8 cellular contexts compared by ENCODE assay signal in genomic region chr11:66438504-66439466, GRCh38. TPM values are rescaled to one million over a fixed set of nuclear protein-coding genes. Genes with fewer than 3 reads are reported as not detected.
DNase-seq lines count a peak whose midpoint lies in the region; ATAC-seq and TF ChIP-seq lines count a peak whose summit lies in the region.

Gene MRPL11, minus strand, starts transcription at chr11:66438848. Its CDS starts 94 bp downstream, at chr11:66438754.

- H3K9me2 ChIP-seq in DOHH2 (replicated peaks; ENCODE audit: control insufficient read depth, low read length) (no peaks in the 10 kb centered on the region), Karpas-422 (replicated peaks; ENCODE audit: insufficient read depth, low read length) (no peaks in the 10 kb centered on the region)

- intact Hi-C loops in activated T-helper 1 cell treated with anti-CD3 and anti-CD28 coated beads, Interleukin-12 subunit alpha, Interleukin-12 subunit beta, Interleukin-2, Interleukin-4 antibody, amounts not matched to agents 30 ng/mL and 10 ng/mL and 1 ng/mL, durations not matched to agents 14 hours and 24 hours and 36 hours (cut with micrococcal nuclease): loop anchor here (1.0 to 2.0 kb wide), 9 partner anchors 8 to 240 kb away; partner anchors contain the start of genes CCDC87, CCS, DPP3 and PELI3

- H3K27ac Mint-ChIP-seq in activated T-helper 1 cell treated with anti-CD3 and anti-CD28 coated beads, Interleukin-12 subunit alpha, Interleukin-12 subunit beta, Interleukin-2, Interleukin-4 antibody, amounts not matched to agents 30 ng/mL and 10 ng/mL and 1 ng/mL, durations not matched to agents 14 hours and 24 hours and 36 hours: peak within 1 kb of the TSS; percentile 95
- H3K27ac Mint-ChIP-seq in naive thymus-derived CD8-positive, alpha-beta T cell: peak within 1 kb of the TSS; percentile 24 to 99 (median 98)

- H2AFZ ChIP-seq in Karpas-422 (ENCODE audit: low read length) (peak within 1 kb of the TSS; percentile 97), fibroblast of lung (ENCODE audit: low read length) (peak within 1 kb of the TSS; percentile 95)

- no peaks in the 10 kb centered on the region for H3F3A ChIP-seq in DOHH2 (ENCODE audit: control insufficient read depth, insufficient read depth)

- H3K36me3 Mint-ChIP-seq in activated T-helper 1 cell treated with anti-CD3 and anti-CD28 coated beads, Interleukin-12 subunit alpha, Interleukin-12 subunit beta, Interleukin-2, Interleukin-4 antibody, amounts not matched to agents 30 ng/mL and 10 ng/mL and 1 ng/mL, durations not matched to agents 14 hours and 24 hours and 36 hours (ENCODE audit: low read depth): peaks cover 18% of the 10 kb centered on the region
- H3K36me3 Mint-ChIP-seq in naive thymus-derived CD8-positive, alpha-beta T cell: peaks cover 5 to 27% (median 11%) of the 10 kb centered on the region in 3 donors

- H3K4me1 Mint-ChIP-seq in activated T-helper 1 cell treated with anti-CD3 and anti-CD28 coated beads, Interleukin-12 subunit alpha, Interleukin-12 subunit beta, Interleukin-2, Interleukin-4 antibody, amounts not matched to agents 30 ng/mL and 10 ng/mL and 1 ng/mL, durations not matched to agents 14 hours and 24 hours and 36 hours (ENCODE audit: low read depth): peaks cover 17% of the 10 kb centered on the region
- H3K4me1 Mint-ChIP-seq in naive thymus-derived CD8-positive, alpha-beta T cell: peaks cover 5 to 16% (median 9%) of the 10 kb centered on the region in 4 donors

- H3K79me2 ChIP-seq in DOHH2 (ENCODE audit: control insufficient read depth, low read length): peaks cover 16% of the 10 kb centered on the region
- H3K79me2 ChIP-seq in Karpas-422 (ENCODE audit: low read length): peaks cover 19% of the 10 kb centered on the region
- H3K79me2 ChIP-seq in fibroblast of lung (ENCODE audit: control insufficient read depth, insufficient read depth, low read length): peaks cover 4% of the 10 kb centered on the region

- H3K4me2 ChIP-seq in DOHH2 (ENCODE audit: low read length) (peak within 1 kb of the TSS; percentile 84), Karpas-422 (ENCODE audit: low read depth, low read length, poor library complexity, severe bottlenecking) (peak within 1 kb of the TSS; percentile 88), fibroblast of lung (ENCODE audit: extremely low read depth, insufficient read depth, low read length) (peak within 1 kb of the TSS; percentile 86)

- H3K36me3 ChIP-seq in DOHH2 (ENCODE audit: control insufficient read depth, low read length) (peaks cover 22% of the 10 kb centered on the region), Karpas-422 (ENCODE audit: insufficient read depth, low read length) (peaks cover 11% of the 10 kb centered on the region; the same call in 1 of the 2 replicates), fibroblast of lung (ENCODE audit: control insufficient read depth, insufficient read depth, low read length) (peaks cover 16% of the 10 kb centered on the region)

- H3K4me1 ChIP-seq in DOHH2 (ENCODE audit: control insufficient read depth, low read length) (peaks cover 7% of the 10 kb centered on the region), Karpas-422 (ENCODE audit: low read length) (peaks cover 11% of the 10 kb centered on the region), fibroblast of lung (ENCODE audit: control insufficient read depth, extremely low read depth, insufficient read depth, low read length) (peaks cover 6% of the 10 kb centered on the region)

- H3K4me3 Mint-ChIP-seq in activated T-helper 1 cell treated with anti-CD3 and anti-CD28 coated beads, Interleukin-12 subunit alpha, Interleukin-12 subunit beta, Interleukin-2, Interleukin-4 antibody, amounts not matched to agents 30 ng/mL and 10 ng/mL and 1 ng/mL, durations not matched to agents 14 hours and 24 hours and 36 hours: peak within 1 kb of the TSS; percentile 87
- H3K4me3 Mint-ChIP-seq in naive thymus-derived CD8-positive, alpha-beta T cell: peak within 1 kb of the TSS; percentile 87 to 96 (median 92)

- H3K27me3 ChIP-seq in DOHH2 (ENCODE audit: control insufficient read depth, low read length): no peaks in the 10 kb centered on the region
- no peaks in the 10 kb centered on the region for H3K27me3 ChIP-seq in Karpas-422 (ENCODE audit: low read length)
- no peaks in the 10 kb centered on the region for H3K27me3 ChIP-seq in fibroblast of lung (ENCODE audit: control insufficient read depth, insufficient read depth, low read length)

- H3K27ac ChIP-seq in DOHH2 (ENCODE audit: low read depth, low read length): peak within 1 kb of the TSS; percentile 63
- peak within 1 kb of the TSS; percentile 54 for H3K27ac ChIP-seq in Karpas-422 (ENCODE audit: low read length)
- H3K27ac ChIP-seq in fibroblast of lung (ENCODE audit: insufficient read depth, low read length): peak within 1 kb of the TSS; percentile 75

- H3K9me3 Mint-ChIP-seq in activated T-helper 1 cell treated with anti-CD3 and anti-CD28 coated beads, Interleukin-12 subunit alpha, Interleukin-12 subunit beta, Interleukin-2, Interleukin-4 antibody, amounts not matched to agents 30 ng/mL and 10 ng/mL and 1 ng/mL, durations not matched to agents 14 hours and 24 hours and 36 hours: peaks cover 9% of the 10 kb centered on the region
- peaks cover 0 to 16% (median 10%) of the 10 kb centered on the region in 9 donors for H3K9me3 Mint-ChIP-seq in naive thymus-derived CD8-positive, alpha-beta T cell

- ATAC-seq in GM21786 (IDR thresholded peaks at IDR 0.05; ENCODE audit: unreplicated experiment): peak; percentile 95
- peak; percentile 96 to 98 for ATAC-seq in naive thymus-derived CD8-positive, alpha-beta T cell

- H3K27me3 Mint-ChIP-seq in activated T-helper 1 cell treated with anti-CD3 and anti-CD28 coated beads, Interleukin-12 subunit alpha, Interleukin-12 subunit beta, Interleukin-2, Interleukin-4 antibody, amounts not matched to agents 30 ng/mL and 10 ng/mL and 1 ng/mL, durations not matched to agents 14 hours and 24 hours and 36 hours (ENCODE audit: insufficient read depth): no peaks in the 10 kb centered on the region
- peaks cover 0 to 6% (median 0%) of the 10 kb centered on the region in 5 donors for H3K27me3 Mint-ChIP-seq in naive thymus-derived CD8-positive, alpha-beta T cell

- TF ChIP-seq CTCF in DOHH2 (IDR thresholded peaks at IDR 0.05; ENCODE audit: low read depth, low read length, poor library complexity, severe bottlenecking): peak; percentile 88
- TF ChIP-seq CTCF in fibroblast of lung (conservative IDR thresholded peaks at IDR 0.05 in 1 of 2, IDR thresholded peaks at IDR 0.05 in 1 of 2; ENCODE audit: low read depth in 1 of 2, low read length in 2 of 2): peak; percentile 63 to 76

- H4K20me1 ChIP-seq in DOHH2 (ENCODE audit: control insufficient read depth, insufficient read depth, low read depth, low read length) (no peaks in the 10 kb centered on the region), Karpas-422 (ENCODE audit: insufficient read depth, low read depth, low read length) (no peaks in the 10 kb centered on the region), fibroblast of lung (ENCODE audit: control insufficient read depth, extremely low read depth, insufficient read depth, low read length) (no peaks in the 10 kb centered on the region)

- H3K4me3 ChIP-seq in DOHH2 (ENCODE audit: low read length): peak within 1 kb of the TSS; percentile 73
- peak within 1 kb of the TSS; percentile 86 for H3K4me3 ChIP-seq in Karpas-422 (ENCODE audit: low read length)
- peak within 1 kb of the TSS; percentile 76 to 95 (median 87) for H3K4me3 ChIP-seq in fibroblast of lung (replicated peaks in 1 of 4; ENCODE audit: control extremely low read depth in 1 of 4, insufficient read depth in 1 of 4, low read depth in 3 of 4, low read length in 4 of 4)

- DNase-seq in Karpas-422 (peak; percentile 96), RKO (ENCODE audit: low spot score) (peak; percentile 96), fibroblast of lung (ENCODE audit: low read depth in 2 of 2) (peak; percentile 90 to 94)
- peak; percentile 83 for DNase-seq in activated T-helper 1 cell treated with anti-CD3 and anti-CD28 coated beads, Interleukin-12 subunit alpha, Interleukin-12 subunit beta, Interleukin-2, Interleukin-4 antibody, amounts not matched to agents 30 ng/mL and 10 ng/mL and 1 ng/mL, durations not matched to agents 14 hours and 24 hours and 36 hours (ENCODE audit: low spot score)
- DNase-seq in naive thymus-derived CD8-positive, alpha-beta T cell: peak; percentile 74 to 95 (median 88)
- peak; percentile 88 for DNase-seq in stimulated activated naive CD4-positive, alpha-beta T cell treated with Interleukin-2 at 50 U/mL for 16 hours (lab: John Stamatoyannopoulos, UW)

- peaks cover 13% of the 10 kb centered on the region for H3K9me3 ChIP-seq in DOHH2 (ENCODE audit: control insufficient read depth, insufficient read depth, low read length)
- H3K9me3 ChIP-seq in Karpas-422 (ENCODE audit: low read length): no peaks in the 10 kb centered on the region
- no peaks in the 10 kb centered on the region for H3K9me3 ChIP-seq in fibroblast of lung (ENCODE audit: control insufficient read depth, insufficient read depth, low read depth, low read length)

- POLR2A ChIA-PET in naive thymus-derived CD8-positive, alpha-beta T cell (lab: Charles Lee): interaction anchor here (0.5 to 1.7 kb wide), 19 partner anchors 10 to 1515 kb away, joined by 3 to 13 read pairs (median 3); partner anchors contain the start of genes BBS1, CD248, CTSF and DPP3

- H3K9ac ChIP-seq in Karpas-422 (ENCODE audit: low read length) (peak within 1 kb of the TSS; percentile 85), fibroblast of lung (ENCODE audit: insufficient read depth, low read length) (peak within 1 kb of the TSS; percentile 85)

RNA-seq across cellular contexts. Expression of gene MRPL11, which starts in this region (rescaled TPM):
- total RNA-seq in Karpas-422 (2014; rRNA removed; shearing (Covaris generic); ENCODE audit: low replicate concordance): 69.6 and 80.4 TPM in 2 replicates
- 93.0 and 93.6 TPM in 2 replicates for total RNA-seq in activated T-helper 1 cell treated with anti-CD3 and anti-CD28 coated beads, Interleukin-12 subunit alpha, Interleukin-12 subunit beta, Interleukin-2, Interleukin-4 antibody, amounts not matched to agents 30 ng/mL and 10 ng/mL and 1 ng/mL, durations not matched to agents 14 hours and 24 hours and 36 hours
- 32.7 and 39.3 TPM in 2 replicates for total RNA-seq in fibroblast of lung
- 35.7 and 55.9 TPM in 2 replicates for polyA plus RNA-seq in fibroblast of lung
- 49.3 and 82.5 TPM in 2 replicates for polyA plus RNA-seq in fibroblast of lung (2012)
- 44.4 and 96.5 TPM in 2 replicates for polyA minus RNA-seq in fibroblast of lung (ENCODE audit: low replicate concordance)
- 10 to 100 TPM; 24.8 to 24.9 TPM for total RNA-seq in naive thymus-derived CD8-positive, alpha-beta T cell
- 10 to 100 TPM; 86.9 to 98.2 (median 87.9) TPM for polyA plus RNA-seq in naive thymus-derived CD8-positive, alpha-beta T cell

Comparison
In these comparisons a context has a peak if more than half of its experiments do, and no peak if none do; other contexts are left out.
1. Peak in every context shown above with its lines: DNase-seq, ATAC-seq, H3K4me3 ChIP-seq and H3K27ac ChIP-seq.